ENCODE assay signal across 15 cellular contexts in the genomic region with DNA sequence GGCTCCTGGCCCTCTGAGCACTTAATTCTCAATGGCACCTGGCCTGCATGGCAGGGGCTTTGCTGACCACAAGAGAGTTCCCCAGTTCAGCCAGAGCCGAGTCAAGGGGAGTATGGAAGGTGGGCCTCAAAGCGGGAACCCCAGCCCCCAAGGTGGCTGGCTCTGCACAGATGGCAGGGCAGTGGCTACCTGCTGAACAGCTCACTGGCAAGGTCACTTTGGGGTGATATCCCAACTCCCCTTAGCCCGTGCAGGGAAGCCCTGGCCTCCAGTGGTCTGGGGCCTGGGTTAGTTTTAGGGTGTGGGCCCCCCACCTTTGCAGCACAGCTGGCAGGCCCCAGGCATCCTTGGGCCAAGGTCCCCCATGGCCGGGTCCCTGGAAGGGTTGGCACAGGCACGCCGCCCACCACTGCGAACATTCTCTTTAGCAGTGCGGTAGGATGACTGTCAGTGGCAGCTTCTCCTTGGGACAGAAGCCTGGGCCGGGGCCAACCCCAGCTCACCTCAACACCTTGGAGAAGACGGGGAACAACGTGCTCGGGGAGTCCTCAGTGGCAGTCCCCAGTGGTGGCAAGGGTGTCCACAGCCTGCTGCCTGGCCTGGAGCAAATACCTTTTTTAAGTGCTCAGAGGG. TPM values are rescaled to one million over a fixed set of nuclear protein-coding genes. Genes with fewer than 3 reads are reported as not detected.
A peak's percentile ranks its signal among the peaks of the same experiment; 100 is the strongest.
DNase-seq lines count a peak whose midpoint lies in the region; ATAC-seq and TF ChIP-seq lines count a peak whose summit lies in the region.
"Had no signal": no experiment of that assay in that cellular context is flagged by ENCODE, and none has a peak within 500 bp of the region (broad histone marks: within the 10 kb centered on the region; RNA-seq: fewer than 3 reads in every experiment).

No MANE protein-coding gene starts in this region.

- H3K4me3 ChIP-seq in RWPE2 (ENCODE audit: severe bottlenecking) (no peak overlapping the region), right atrium auricular region (no peak overlapping the region)
- H3K4me3 ChIP-seq: mucosa of descending colon, tibial artery had no signal

- no peaks in the 10 kb centered on the region for H3K9me3 ChIP-seq in RWPE2 (ENCODE audit: severe bottlenecking)
- no peaks in the 10 kb centered on the region for H3K9me3 ChIP-seq in right atrium auricular region
- H3K9me3 ChIP-seq: mucosa of descending colon, tibial artery had no signal

- TF ChIP-seq CTCF in RWPE2 (IDR thresholded peaks at IDR 0.05; ENCODE audit: poor library complexity, severe bottlenecking) = no peak
- TF ChIP-seq CTCF in right atrium auricular region (IDR thresholded peaks at IDR 0.05) = no peak
- TF ChIP-seq CTCF in progenitor cell of endocrine pancreas (IDR thresholded peaks at IDR 0.05; ENCODE audit: unreplicated experiment) = no peak

- ATAC-seq in RWPE2 (ENCODE audit: low read depth) (no peak), GM21529 (IDR thresholded peaks at IDR 0.05; ENCODE audit: unreplicated experiment) (no peak)
- ATAC-seq: mucosa of descending colon had no signal

- H3K4me1 ChIP-seq in RWPE2 (ENCODE audit: insufficient read depth, poor library complexity, severe bottlenecking) (no peaks in the 10 kb centered on the region), right atrium auricular region (peaks cover 0 to 53% of the 10 kb centered on the region in 2 donors)

- no peak overlapping the region for H3K27ac ChIP-seq in RWPE2 (ENCODE audit: poor library complexity, severe bottlenecking)
- H3K27ac ChIP-seq in right atrium auricular region = no peak overlapping the region

- H3K27me3 ChIP-seq in RWPE2 (ENCODE audit: insufficient read depth, poor library complexity, severe bottlenecking) = no peaks in the 10 kb centered on the region
- H3K27me3 ChIP-seq in right atrium auricular region = no peaks in the 10 kb centered on the region
- H3K27me3 ChIP-seq: tibial artery had no signal

- no peaks in the 10 kb centered on the region for H3K36me3 Mint-ChIP-seq in progenitor cell of endocrine pancreas (ENCODE audit: insufficient read depth)

- H3K36me3 ChIP-seq in RWPE2 (ENCODE audit: low read depth) (no peaks in the 10 kb centered on the region), right atrium auricular region (peaks cover 23% of the 10 kb centered on the region)

- H3K27ac Mint-ChIP-seq in progenitor cell of endocrine pancreas = no peak overlapping the region
- H3K27ac Mint-ChIP-seq: immature natural killer cell had no signal

- H3K9me3 Mint-ChIP-seq in progenitor cell of endocrine pancreas (ENCODE audit: low read depth) = no peaks in the 10 kb centered on the region
- H3K9me3 Mint-ChIP-seq: central memory CD8-positive, alpha-beta T cell; immature natural killer cell had no signal

- DNase-seq in D341Med (ENCODE audit: low spot score) (peak; percentile 9), RWPE2 (ENCODE audit: low spot score) (peak; percentile 43), right atrium auricular region (ENCODE audit: low spot score) (peak; percentile 66), progenitor cell of endocrine pancreas (ENCODE audit: low spot score, unreplicated experiment) (peak; percentile 6), CD1c-positive myeloid dendritic cell (ENCODE audit: extremely low spot score) (no peak), retina (no peak)
- DNase-seq: AML-193, foreskin melanocyte, immature natural killer cell, NCI-H1694, NCI-H510A had no signal

- H3K4me1 Mint-ChIP-seq in progenitor cell of endocrine pancreas (ENCODE audit: low read depth) = peaks cover 7% of the 10 kb centered on the region
- H3K4me1 Mint-ChIP-seq: central memory CD8-positive, alpha-beta T cell; immature natural killer cell had no signal

- H3K27me3 Mint-ChIP-seq in progenitor cell of endocrine pancreas = peaks cover 12% of the 10 kb centered on the region
- H3K27me3 Mint-ChIP-seq: central memory CD8-positive, alpha-beta T cell had no signal

- H3K4me3 Mint-ChIP-seq in progenitor cell of endocrine pancreas (ENCODE audit: low read depth) = no peak overlapping the region
- H3K4me3 Mint-ChIP-seq: central memory CD8-positive, alpha-beta T cell; immature natural killer cell had no signal

RNA-seq across cellular contexts. Expression of a gene that starts 36.8 kb away (rescaled TPM):
- total RNA-seq in right atrium auricular region (10 to 100 TPM; 63.0 to 87.6 TPM), progenitor cell of endocrine pancreas (35.9 and 37.1 TPM in 2 replicates)

Comparison
In these comparisons a context has a peak if more than half of its experiments do, and no peak if none do; other contexts are left out.
1. DNase-seq: peak in D341Med (single experiment), RWPE2 (single experiment), right atrium auricular region (single experiment) and progenitor cell of endocrine pancreas (single experiment); none in CD1c-positive myeloid dendritic cell (single experiment) and retina (single experiment).